17 cellular contexts compared by ENCODE assay signal in genomic region chr14:95664546-95664945, GRCh38. TPM values are rescaled to one million over a fixed set of nuclear protein-coding genes. Genes with fewer than 3 reads are reported as not detected.
DNase-seq lines count a peak whose midpoint lies in the region; ATAC-seq and TF ChIP-seq lines count a peak whose summit lies in the region.
"Had no signal": no experiment of that assay in that cellular context is flagged by ENCODE, and none has a peak within 500 bp of the region (broad histone marks: within the 10 kb centered on the region; RNA-seq: fewer than 3 reads in every experiment).

No MANE protein-coding gene starts in this region.

- H3K27me3 Mint-ChIP-seq in stimulated activated naive CD8-positive, alpha-beta T cell treated with anti-CD3 and anti-CD28 coated beads, Interleukin-15, Interleukin-2, amounts not matched to agents 100 ng/mL and 50 ng/mL, for 24 hours = peaks cover 12% of the 10 kb centered on the region
- peaks cover 12 to 14% of the 10 kb centered on the region in 2 donors for H3K27me3 Mint-ChIP-seq in CD4-positive, alpha-beta memory T cell

- no peak for DNase-seq in stimulated activated naive CD8-positive, alpha-beta T cell treated with anti-CD3 and anti-CD28 coated beads, Interleukin-15, Interleukin-2, amounts not matched to agents 100 U/mL and 50 U/mL, for 24 hours
- DNase-seq in NCI-H526 (lab: John Stamatoyannopoulos, UW) = peak; percentile 37 to 44
- DNase-seq in activated CD4-positive, alpha-beta T cell treated with anti-CD3 and anti-CD28 coated beads for 1 hour = no peak
- no peak for DNase-seq in GM13976 (ENCODE audit: low spot score)
- DNase-seq in CD4-positive, alpha-beta memory T cell = no peak
- DNase-seq in hypothalamus (lab: John Stamatoyannopoulos, UW) = no peak
- DNase-seq: activated T-cell treated with anti-CD3 and anti-CD28 coated beads, Interleukin-2, amount 50 U/mL, for 4 hours; HFFc6; NCI-H187; SHP77 treated with DMSO at 0.1 percent for 48 hours; stimulated activated CD4-positive, alpha-beta T cell treated with anti-CD3 and anti-CD28 coated beads, Interleukin-2, amount 100 ng/mL, for 24 hours had no signal

- no peaks in the 10 kb centered on the region for H3K9me3 Mint-ChIP-seq in stimulated activated naive CD8-positive, alpha-beta T cell treated with anti-CD3 and anti-CD28 coated beads, Interleukin-15, Interleukin-2, amounts not matched to agents 100 ng/mL and 50 ng/mL, for 24 hours
- H3K9me3 Mint-ChIP-seq in CD4-positive, alpha-beta memory T cell = peaks cover 0 to 2% (median 0%) of the 10 kb centered on the region in 8 donors
- H3K9me3 Mint-ChIP-seq: activated T-cell treated with anti-CD3 and anti-CD28 coated beads, Interleukin-2, amount 50 U/mL, for 4 hours had no signal

- no peak for TF ChIP-seq CTCF in GM13976 (IDR thresholded peaks at IDR 0.05; ENCODE audit: borderline replicate concordance, control extremely low read depth, extremely low read depth, insufficient read depth, missing control alignments)

- H3K36me3 ChIP-seq in CD4-positive, alpha-beta memory T cell (ENCODE audit: insufficient read depth, low read length) = no peaks in the 10 kb centered on the region
- H3K36me3 ChIP-seq: stomach had no signal

- POLR2A ChIA-PET in CD4-positive, alpha-beta memory T cell (lab: Charles Lee; ENCODE audit: partially characterized antibody) = no interaction called here

- intact Hi-C loops in CD4-positive, alpha-beta memory T cell (cut with micrococcal nuclease) = no loop called here

- peaks cover 24% of the 10 kb centered on the region for H3K4me1 Mint-ChIP-seq in stimulated activated naive CD8-positive, alpha-beta T cell treated with anti-CD3 and anti-CD28 coated beads, Interleukin-15, Interleukin-2, amounts not matched to agents 100 ng/mL and 50 ng/mL, for 24 hours (ENCODE audit: low read depth)
- H3K4me1 Mint-ChIP-seq in CD4-positive, alpha-beta memory T cell = peaks cover 0 to 4% (median under 1%) of the 10 kb centered on the region in 4 donors

- H3K27ac Mint-ChIP-seq in stimulated activated naive CD8-positive, alpha-beta T cell treated with anti-CD3 and anti-CD28 coated beads, Interleukin-15, Interleukin-2, amounts not matched to agents 100 ng/mL and 50 ng/mL, for 24 hours = peak overlapping the region; percentile 49
- H3K27ac Mint-ChIP-seq in CD4-positive, alpha-beta memory T cell = no peak overlapping the region
- H3K27ac Mint-ChIP-seq: HFFc6 had no signal

- no peak for ATAC-seq in stimulated activated naive CD8-positive, alpha-beta T cell treated with anti-CD3 and anti-CD28 coated beads, Interleukin-15, Interleukin-2, amounts not matched to agents 100 U/mL and 50 U/mL, for 24 hours
- peak; percentile 22 for ATAC-seq in HG03097 (IDR thresholded peaks at IDR 0.05; ENCODE audit: low FRiP score, unreplicated experiment)
- ATAC-seq: activated T-cell treated with anti-CD3 and anti-CD28 coated beads, Interleukin-2, amount 50 U/mL, for 4 hours had no signal

- no peaks in the 10 kb centered on the region for H3K36me3 Mint-ChIP-seq in stimulated activated naive CD8-positive, alpha-beta T cell treated with anti-CD3 and anti-CD28 coated beads, Interleukin-15, Interleukin-2, amounts not matched to agents 100 ng/mL and 50 ng/mL, for 24 hours (ENCODE audit: low read depth)
- no peaks in the 10 kb centered on the region for H3K36me3 Mint-ChIP-seq in CD4-positive, alpha-beta memory T cell

- H3K27me3 ChIP-seq in CD4-positive, alpha-beta memory T cell (ENCODE audit: insufficient read depth, low read length) = no peaks in the 10 kb centered on the region

- H3K4me3 ChIP-seq in CD4-positive, alpha-beta memory T cell (ENCODE audit: low read length in 2 of 2) = no peak overlapping the region
- H3K4me3 ChIP-seq: stomach had no signal

- H3K27ac ChIP-seq in CD4-positive, alpha-beta memory T cell (ENCODE audit: low read depth, low read length) = no peak overlapping the region
- H3K27ac ChIP-seq: stomach, VCaP had no signal

- peak overlapping the region; percentile 30 for H3K4me3 Mint-ChIP-seq in stimulated activated naive CD8-positive, alpha-beta T cell treated with anti-CD3 and anti-CD28 coated beads, Interleukin-15, Interleukin-2, amounts not matched to agents 100 ng/mL and 50 ng/mL, for 24 hours
- H3K4me3 Mint-ChIP-seq in CD4-positive, alpha-beta memory T cell = no peak overlapping the region
- H3K4me3 Mint-ChIP-seq: activated T-cell treated with anti-CD3 and anti-CD28 coated beads, Interleukin-2, amount 50 U/mL, for 4 hours; HFFc6 had no signal

- no peaks in the 10 kb centered on the region for H3K4me1 ChIP-seq in CD4-positive, alpha-beta memory T cell (ENCODE audit: insufficient read depth, low read length)

- CTCF ChIA-PET in CD4-positive, alpha-beta memory T cell (lab: Charles Lee; ENCODE audit: partially characterized antibody) = no interaction called here

- in situ Hi-C loops in GM13976 (cut with MboI; ENCODE audit: low sequenced_read_pairs, unreplicated experiment) = no loop called here

- no peaks in the 10 kb centered on the region for H3K9me3 ChIP-seq in CD4-positive, alpha-beta memory T cell (ENCODE audit: control insufficient read depth in 1 of 2, low read length in 2 of 2)
- H3K9me3 ChIP-seq: stomach had no signal

RNA-seq across cellular contexts. Expression of gene TCL1B, which starts 21.7 kb away (rescaled TPM):
- total RNA-seq in CD4-positive, alpha-beta memory T cell = not detected
- polyA plus RNA-seq in CD4-positive, alpha-beta memory T cell = not detected
- total RNA-seq: activated T-cell treated with anti-CD3 and anti-CD28 coated beads, Interleukin-2, amount 50 U/mL, for 4 hours; endothelial cell of umbilical vein; HFFc6 had no signal
- polyA plus RNA-seq: endothelial cell of umbilical vein, stomach had no signal

RNA-seq across cellular contexts. Expression of gene TCL1A, which starts 49.4 kb away (rescaled TPM):
- total RNA-seq in CD4-positive, alpha-beta memory T cell = not detected
- under 1 TPM in 1 of 2 donors, not detected in 1; 0.71 TPM for polyA plus RNA-seq in CD4-positive, alpha-beta memory T cell
- total RNA-seq: A673, endothelial cell of umbilical vein, HFFc6 had no signal
- polyA plus RNA-seq: endothelial cell of umbilical vein had no signal

Comparison
In these comparisons a context has a peak if more than half of its experiments do, and no peak if none do; other contexts are left out.
1. DNase-seq: peak in NCI-H526 (2 of 2); none in stimulated activated naive CD8-positive, alpha-beta T cell treated with anti-CD3 and anti-CD28 coated beads, Interleukin-15, Interleukin-2, amounts not matched to agents 100 U/mL and 50 U/mL, for 24 hours (single experiment), activated CD4-positive, alpha-beta T cell treated with anti-CD3 and anti-CD28 coated beads for 1 hour (single experiment), GM13976 (single experiment), CD4-positive, alpha-beta memory T cell (0 of 5) and hypothalamus (0 of 51).